In the genomic region with DNA sequence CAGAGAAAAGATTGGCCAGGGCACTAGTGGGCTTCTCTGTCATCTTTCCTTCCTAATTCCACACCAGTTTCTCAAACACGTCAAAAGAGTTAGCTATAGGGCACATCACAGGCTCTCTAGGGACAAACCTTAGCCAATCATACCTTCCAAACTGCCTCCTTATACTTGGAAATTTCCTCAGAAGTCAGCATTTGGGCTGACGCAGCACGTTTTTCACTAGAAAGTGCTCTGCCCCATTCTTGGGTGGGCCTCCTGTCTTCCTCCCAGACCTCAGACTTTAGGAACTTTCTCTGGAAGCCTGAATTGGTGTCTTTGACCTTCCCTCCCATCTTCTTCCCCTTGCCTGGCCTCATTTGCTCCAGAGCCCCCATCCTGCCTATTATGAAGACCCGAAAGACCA, we compare ENCODE assay signal across 8 cellular contexts. TPM values are rescaled to one million over a fixed set of nuclear protein-coding genes. Genes with fewer than 3 reads are reported as not detected.
DNase-seq lines count a peak whose midpoint lies in the region; ATAC-seq lines count a peak whose summit lies in the region.

No MANE protein-coding gene starts in this region.

- H3K27ac ChIP-seq in HUES64 (ENCODE audit: low read depth, low read length) (no peak overlapping the region), iPS-18a (ENCODE audit: low read length) (no peak overlapping the region)

- peaks cover 29% of the 10 kb centered on the region for H3K27me3 Mint-ChIP-seq in activated T-helper 2 cell treated with anti-CD3 and anti-CD28 coated beads, Interferon-gamma antibody, Interleukin-2, Interleukin-4, amounts not matched to agents 10 μg/mL and 5 μg/mL and 100 μg/mL, durations not matched to agents 14 hours and 24 hours and 36 hours (ENCODE audit: low read depth)

- H3K9me3 Mint-ChIP-seq in activated T-helper 2 cell treated with anti-CD3 and anti-CD28 coated beads, Interferon-gamma antibody, Interleukin-2, Interleukin-4, amounts not matched to agents 10 μg/mL and 5 μg/mL and 100 μg/mL, durations not matched to agents 14 hours and 24 hours and 36 hours, result no peaks in the 10 kb centered on the region
- H3K9me3 Mint-ChIP-seq in stimulated activated effector memory CD8-positive, alpha-beta T cell treated with anti-CD3 and anti-CD28 coated beads, Interleukin-12 subunit alpha, Interleukin-12 subunit beta, amount 100 ng/mL, for 72 hours, result no peaks in the 10 kb centered on the region

- H3K9ac ChIP-seq in HUES64 (ENCODE audit: low read depth, low read length) (no peak overlapping the region), iPS-18a (ENCODE audit: low read length) (no peak overlapping the region)

- peaks cover 61% of the 10 kb centered on the region for H3K27me3 ChIP-seq in HUES64 (ENCODE audit: insufficient read depth, low read length)
- H3K27me3 ChIP-seq in iPS-18a (ENCODE audit: control insufficient read depth, insufficient read depth, low read length), result peaks cover 71% of the 10 kb centered on the region

- H3K27ac Mint-ChIP-seq in activated T-helper 2 cell treated with anti-CD3 and anti-CD28 coated beads, Interferon-gamma antibody, Interleukin-2, Interleukin-4, amounts not matched to agents 10 μg/mL and 5 μg/mL and 100 μg/mL, durations not matched to agents 14 hours and 24 hours and 36 hours, result peak overlapping the region; percentile 54
- peak overlapping the region; percentile 98 for H3K27ac Mint-ChIP-seq in stimulated activated effector memory CD8-positive, alpha-beta T cell treated with anti-CD3 and anti-CD28 coated beads, Interleukin-12 subunit alpha, Interleukin-12 subunit beta, amount 100 ng/mL, for 72 hours

- intact Hi-C loops in activated T-helper 2 cell treated with anti-CD3 and anti-CD28 coated beads, Interferon-gamma antibody, Interleukin-2, Interleukin-4, amounts not matched to agents 10 μg/mL and 5 μg/mL and 100 μg/mL, durations not matched to agents 14 hours and 24 hours and 36 hours (cut with micrococcal nuclease), result loop anchor here (1.0 to 10.0 kb wide), 3 partner anchors 10 to 193 kb away; no protein-coding TSS in a partner anchor

- DNase-seq in activated T-helper 2 cell treated with anti-CD3 and anti-CD28 coated beads, Interferon-gamma antibody, Interleukin-2, Interleukin-4, amounts not matched to agents 10 μg/mL and 5 μg/mL and 100 μg/mL, durations not matched to agents 14 hours and 24 hours and 36 hours (ENCODE audit: low spot score), result no peak
- no peak for DNase-seq in stimulated activated effector memory CD8-positive, alpha-beta T cell treated with anti-CD3 and anti-CD28 coated beads, Interleukin-12 subunit alpha, Interleukin-12 subunit beta, amount 100 ng/mL, for 72 hours (ENCODE audit: low spot score in 2 of 2)
- DNase-seq in GM19238 (ENCODE audit: insufficient read length, low spot score), result no peak
- DNase-seq in kidney glomerular epithelial cell (lab: John Stamatoyannopoulos, UW), result no peak

- 85% methylated on average over 4 of the region's 4 CpGs for WGBS in HUES64

- peak overlapping the region; percentile 81 for H3K4me3 Mint-ChIP-seq in activated T-helper 2 cell treated with anti-CD3 and anti-CD28 coated beads, Interferon-gamma antibody, Interleukin-2, Interleukin-4, amounts not matched to agents 10 μg/mL and 5 μg/mL and 100 μg/mL, durations not matched to agents 14 hours and 24 hours and 36 hours (ENCODE audit: low read depth)
- peak overlapping the region; percentile 93 for H3K4me3 Mint-ChIP-seq in stimulated activated effector memory CD8-positive, alpha-beta T cell treated with anti-CD3 and anti-CD28 coated beads, Interleukin-12 subunit alpha, Interleukin-12 subunit beta, amount 100 ng/mL, for 72 hours

- H3K4me1 Mint-ChIP-seq in activated T-helper 2 cell treated with anti-CD3 and anti-CD28 coated beads, Interferon-gamma antibody, Interleukin-2, Interleukin-4, amounts not matched to agents 10 μg/mL and 5 μg/mL and 100 μg/mL, durations not matched to agents 14 hours and 24 hours and 36 hours (ENCODE audit: low read depth), result peaks cover 21% of the 10 kb centered on the region
- H3K4me1 Mint-ChIP-seq in stimulated activated effector memory CD8-positive, alpha-beta T cell treated with anti-CD3 and anti-CD28 coated beads, Interleukin-12 subunit alpha, Interleukin-12 subunit beta, amount 100 ng/mL, for 72 hours, result peaks cover 24% of the 10 kb centered on the region

- H3K36me3 ChIP-seq in HUES64 (ENCODE audit: insufficient read depth, low read length) (no peaks in the 10 kb centered on the region), iPS-18a (ENCODE audit: control insufficient read depth, low read depth, low read length) (no peaks in the 10 kb centered on the region)

- peak overlapping the region; percentile 73 for H3K4me3 ChIP-seq in HUES64 (ENCODE audit: low read length)
- H3K4me3 ChIP-seq in iPS-18a (ENCODE audit: low read length), result peak overlapping the region; percentile 67

- peaks cover 19% of the 10 kb centered on the region for H3K36me3 Mint-ChIP-seq in activated T-helper 2 cell treated with anti-CD3 and anti-CD28 coated beads, Interferon-gamma antibody, Interleukin-2, Interleukin-4, amounts not matched to agents 10 μg/mL and 5 μg/mL and 100 μg/mL, durations not matched to agents 14 hours and 24 hours and 36 hours (ENCODE audit: low read depth)
- H3K36me3 Mint-ChIP-seq in stimulated activated effector memory CD8-positive, alpha-beta T cell treated with anti-CD3 and anti-CD28 coated beads, Interleukin-12 subunit alpha, Interleukin-12 subunit beta, amount 100 ng/mL, for 72 hours, result peaks cover 43% of the 10 kb centered on the region

- no peaks in the 10 kb centered on the region for H3K9me3 ChIP-seq in HUES64 (ENCODE audit: insufficient read depth, low read depth, low read length)
- H3K9me3 ChIP-seq in iPS-18a (ENCODE audit: control insufficient read depth, low read depth, low read length), result no peaks in the 10 kb centered on the region

- no peak for ATAC-seq in stimulated activated effector memory CD8-positive, alpha-beta T cell treated with anti-CD3 and anti-CD28 coated beads, Interleukin-12 subunit alpha, Interleukin-12 subunit beta, amount 100 ng/mL, for 72 hours
- ATAC-seq in HG03442 (IDR thresholded peaks at IDR 0.05; ENCODE audit: unreplicated experiment), result no peak
- ATAC-seq in GM18909 (IDR thresholded peaks at IDR 0.05; ENCODE audit: poor library complexity, unreplicated experiment), result no peak

- H3K4me1 ChIP-seq in HUES64 (ENCODE audit: insufficient read depth, low read length) (peaks cover 17% of the 10 kb centered on the region), iPS-18a (ENCODE audit: control insufficient read depth, low read depth, low read length) (peaks cover 3% of the 10 kb centered on the region)

RNA-seq across cellular contexts. Expression of gene SFXN3, which starts 11.1 kb away (rescaled TPM):
- polyA plus RNA-seq in HUES64 (2013, experiment 1 of 2), result 1.0 TPM
- polyA plus RNA-seq in HUES64 (2013, experiment 2 of 2), result 0.76 TPM
- 41.3 and 44.3 TPM in 2 replicates for total RNA-seq in activated T-helper 2 cell treated with anti-CD3 and anti-CD28 coated beads, Interferon-gamma antibody, Interleukin-2, Interleukin-4, amounts not matched to agents 10 μg/mL and 5 μg/mL and 100 μg/mL, durations not matched to agents 14 hours and 24 hours and 36 hours

RNA-seq across cellular contexts. Expression of gene PDZD7, which starts 11.2 kb away (rescaled TPM):
- polyA plus RNA-seq in HUES64 (2013, experiment 1 of 2), result 0.30 TPM
- 0.19 TPM for polyA plus RNA-seq in HUES64 (2013, experiment 2 of 2)
- 0.53 and 0.64 TPM in 2 replicates for total RNA-seq in activated T-helper 2 cell treated with anti-CD3 and anti-CD28 coated beads, Interferon-gamma antibody, Interleukin-2, Interleukin-4, amounts not matched to agents 10 μg/mL and 5 μg/mL and 100 μg/mL, durations not matched to agents 14 hours and 24 hours and 36 hours

RNA-seq across cellular contexts. Expression of gene KAZALD1, which starts 19.7 kb away (rescaled TPM):
- polyA plus RNA-seq in HUES64 (2013, experiment 1 of 2), result 0.55 TPM
- polyA plus RNA-seq in HUES64 (2013, experiment 2 of 2), result 1.4 TPM
- 0.55 and 0.67 TPM in 2 replicates for total RNA-seq in activated T-helper 2 cell treated with anti-CD3 and anti-CD28 coated beads, Interferon-gamma antibody, Interleukin-2, Interleukin-4, amounts not matched to agents 10 μg/mL and 5 μg/mL and 100 μg/mL, durations not matched to agents 14 hours and 24 hours and 36 hours

RNA-seq across cellular contexts. Expression of gene LZTS2, which starts 42.5 kb away (rescaled TPM):
- polyA plus RNA-seq in HUES64 (2013, experiment 1 of 2), result 44.8 TPM
- polyA plus RNA-seq in HUES64 (2013, experiment 2 of 2), result 56.4 TPM
- 19.2 and 22.2 TPM in 2 replicates for total RNA-seq in activated T-helper 2 cell treated with anti-CD3 and anti-CD28 coated beads, Interferon-gamma antibody, Interleukin-2, Interleukin-4, amounts not matched to agents 10 μg/mL and 5 μg/mL and 100 μg/mL, durations not matched to agents 14 hours and 24 hours and 36 hours

RNA-seq across cellular contexts. Expression of gene TWNK, which starts 54.8 kb away (rescaled TPM):
- 24.2 TPM for polyA plus RNA-seq in HUES64 (2013, experiment 1 of 2)
- 17.8 TPM for polyA plus RNA-seq in HUES64 (2013, experiment 2 of 2)
- total RNA-seq in activated T-helper 2 cell treated with anti-CD3 and anti-CD28 coated beads, Interferon-gamma antibody, Interleukin-2, Interleukin-4, amounts not matched to agents 10 μg/mL and 5 μg/mL and 100 μg/mL, durations not matched to agents 14 hours and 24 hours and 36 hours, result 25.9 and 27.2 TPM in 2 replicates
